ENCODE assay signal across 8 cellular contexts in the genomic region with DNA sequence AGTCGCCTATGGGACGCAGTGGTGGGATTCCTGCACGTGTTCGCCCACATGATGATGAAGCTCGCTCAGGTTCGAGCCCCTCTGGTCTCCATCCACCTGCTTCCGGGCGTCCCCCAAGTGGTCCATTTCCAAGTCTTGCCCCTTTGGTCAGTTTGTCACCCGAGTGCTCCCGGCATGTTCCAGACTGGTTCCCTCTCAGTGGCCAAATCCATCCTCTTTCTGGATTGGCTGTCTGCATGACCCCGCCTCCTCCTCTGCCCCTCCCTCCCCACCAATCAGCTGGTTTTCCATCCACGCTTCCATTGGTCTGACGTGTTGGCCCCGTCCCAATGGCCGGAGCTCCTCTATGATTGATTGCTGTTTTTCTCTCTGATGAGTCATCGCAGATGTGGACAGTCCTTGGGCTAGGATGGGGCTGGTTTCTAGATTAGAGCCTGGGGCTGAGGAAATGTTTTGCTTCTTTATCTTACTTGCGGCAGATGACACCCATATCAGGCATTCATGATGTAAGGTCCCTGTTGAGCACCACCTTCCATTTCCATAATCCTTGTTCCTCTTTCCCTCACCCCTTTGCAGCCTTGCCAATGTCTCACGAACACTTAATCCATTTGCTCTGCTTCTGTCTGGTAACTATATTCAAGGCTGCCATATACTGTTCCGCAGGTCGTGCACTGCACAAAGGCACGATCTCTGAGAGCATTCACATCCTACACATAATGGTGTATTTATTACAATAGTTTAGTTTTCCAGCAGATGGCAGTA.
DNase-seq lines count a peak whose midpoint lies in the region; ATAC-seq, FAIRE-seq and TF ChIP-seq lines count a peak whose summit lies in the region.

No MANE protein-coding gene starts in this region.

- H3K4me3 Mint-ChIP-seq in activated naive CD4-positive, alpha-beta T cell treated with anti-CD3 and anti-CD28 coated beads, Interleukin-2, amount 50 U/mL, for 24 hours = no peak overlapping the region

- H3K27ac Mint-ChIP-seq in activated naive CD4-positive, alpha-beta T cell treated with anti-CD3 and anti-CD28 coated beads, Interleukin-2, amount 50 U/mL, for 24 hours = peak overlapping the region; percentile 78

- TF ChIP-seq POLR2A in H54 (IDR thresholded peaks at IDR 0.05; ENCODE audit: low read depth, low read length) = no peak

- intact Hi-C loops in posterior cingulate gyrus (cut with DNase I) = loop anchor here (2.0 to 5.0 kb wide), 2 partner anchors 88 to 387 kb away; partner anchors contain the start of genes MRPS12 and SARS2

- no peaks in the 10 kb centered on the region for H3K36me3 Mint-ChIP-seq in activated naive CD4-positive, alpha-beta T cell treated with anti-CD3 and anti-CD28 coated beads, Interleukin-2, amount 50 U/mL, for 24 hours

- no peaks in the 10 kb centered on the region for H3K27me3 Mint-ChIP-seq in activated naive CD4-positive, alpha-beta T cell treated with anti-CD3 and anti-CD28 coated beads, Interleukin-2, amount 50 U/mL, for 24 hours

- peak; percentile 89 for DNase-seq in DMS53 (lab: John Stamatoyannopoulos, UW)
- DNase-seq in H54 (ENCODE audit: insufficient read length, low spot score) = peak; percentile 90
- peak; percentile 86 for DNase-seq in NCI-H748 (lab: John Stamatoyannopoulos, UW; ENCODE audit: unreplicated experiment)
- peak; percentile 89 for DNase-seq in glomerular visceral epithelial cell (ENCODE audit: extremely low spot score)
- DNase-seq in posterior cingulate gyrus = peak; percentile 69 to 98 (median 84)

- H3K9me3 Mint-ChIP-seq in activated naive CD4-positive, alpha-beta T cell treated with anti-CD3 and anti-CD28 coated beads, Interleukin-2, amount 50 U/mL, for 24 hours = no peaks in the 10 kb centered on the region

- FAIRE-seq in H54 (lab: Jason Lieb, UNC) = peak; percentile 36

- peaks cover 24% of the 10 kb centered on the region for H3K4me1 Mint-ChIP-seq in activated naive CD4-positive, alpha-beta T cell treated with anti-CD3 and anti-CD28 coated beads, Interleukin-2, amount 50 U/mL, for 24 hours

- ATAC-seq in GM21576 (IDR thresholded peaks at IDR 0.05; ENCODE audit: unreplicated experiment) = no peak
- no peak for ATAC-seq in HG02884 (IDR thresholded peaks at IDR 0.05; ENCODE audit: unreplicated experiment)
